In the genomic region with DNA sequence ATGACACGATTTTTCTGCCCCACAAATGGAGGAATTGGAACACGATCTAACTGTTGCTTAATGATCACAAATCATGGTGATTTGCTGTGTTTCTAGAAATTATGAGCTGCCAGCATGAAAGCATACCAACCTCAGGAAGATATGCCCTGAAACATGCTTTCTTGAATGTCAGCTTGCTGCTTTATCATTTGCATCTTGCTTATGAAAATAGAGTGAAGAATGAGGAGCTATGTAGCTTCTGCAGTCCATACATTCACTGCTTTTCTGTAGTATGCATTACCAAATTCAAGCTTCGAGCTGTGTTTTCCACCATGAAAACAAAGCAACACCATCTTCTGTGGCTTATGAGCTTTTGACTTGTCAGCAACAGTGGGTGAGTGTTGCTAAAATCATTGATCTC, we compare ENCODE assay signal across 2 cellular contexts.
TF ChIP-seq lines count a peak whose summit lies in the region.

No MANE protein-coding gene starts in this region.

TF ChIP-seq in SK-N-SH treated with all-trans-retinoic acid at 6 μM for 48 hours, 23 proteins besides CTCF, POLR2A, EP300 and RAD21 (continued from another document):
- TF ChIP-seq CREB5 (CRISPR knock-in tag; IDR thresholded peaks at IDR 0.05; ENCODE audit: low read depth) (no peak), TCF4 (CRISPR knock-in tag; IDR thresholded peaks at IDR 0.05; ENCODE audit: borderline replicate concordance) (no peak), BACH2 (CRISPR knock-in tag; IDR thresholded peaks at IDR 0.05; ENCODE audit: borderline replicate concordance) (no peak), ISL1 (CRISPR knock-in tag; IDR thresholded peaks at IDR 0.05) (no peak)
- TF ChIP-seq, protein P1, sequence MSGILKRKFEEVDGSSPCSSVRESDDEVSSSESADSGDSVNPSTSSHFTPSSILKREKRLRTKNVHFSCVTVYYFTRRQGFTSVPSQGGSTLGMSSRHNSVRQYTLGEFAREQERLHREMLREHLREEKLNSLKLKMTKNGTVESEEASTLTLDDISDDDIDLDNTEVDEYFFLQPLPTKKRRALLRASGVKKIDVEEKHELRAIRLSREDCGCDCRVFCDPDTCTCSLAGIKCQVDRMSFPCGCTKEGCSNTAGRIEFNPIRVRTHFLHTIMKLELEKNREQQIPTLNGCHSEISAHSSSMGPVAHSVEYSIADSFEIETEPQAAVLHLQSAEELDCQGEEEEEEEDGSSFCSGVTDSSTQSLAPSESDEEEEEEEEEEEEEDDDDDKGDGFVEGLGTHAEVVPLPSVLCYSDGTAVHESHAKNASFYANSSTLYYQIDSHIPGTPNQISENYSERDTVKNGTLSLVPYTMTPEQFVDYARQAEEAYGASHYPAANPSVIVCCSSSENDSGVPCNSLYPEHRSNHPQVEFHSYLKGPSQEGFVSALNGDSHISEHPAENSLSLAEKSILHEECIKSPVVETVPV (CRISPR knock-in tag; IDR thresholded peaks at IDR 0.05) = no peak

TF ChIP-seq in SK-N-SH, 30 proteins besides CTCF, POLR2A, EP300 and RAD21 (continued from another document):
- no peak for TF ChIP-seq ZBTB33 (IDR thresholded peaks at IDR 0.05; ENCODE audit: borderline replicate concordance, low read depth)
- no peak for TF ChIP-seq FOXM1 (IDR thresholded peaks at IDR 0.05; ENCODE audit: low read depth)
- TF ChIP-seq, protein P2, sequence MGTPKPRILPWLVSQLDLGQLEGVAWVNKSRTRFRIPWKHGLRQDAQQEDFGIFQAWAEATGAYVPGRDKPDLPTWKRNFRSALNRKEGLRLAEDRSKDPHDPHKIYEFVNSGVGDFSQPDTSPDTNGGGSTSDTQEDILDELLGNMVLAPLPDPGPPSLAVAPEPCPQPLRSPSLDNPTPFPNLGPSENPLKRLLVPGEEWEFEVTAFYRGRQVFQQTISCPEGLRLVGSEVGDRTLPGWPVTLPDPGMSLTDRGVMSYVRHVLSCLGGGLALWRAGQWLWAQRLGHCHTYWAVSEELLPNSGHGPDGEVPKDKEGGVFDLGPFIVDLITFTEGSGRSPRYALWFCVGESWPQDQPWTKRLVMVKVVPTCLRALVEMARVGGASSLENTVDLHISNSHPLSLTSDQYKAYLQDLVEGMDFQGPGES (IDR thresholded peaks at IDR 0.05; ENCODE audit: low read depth, low read length) = no peak
- no peak for TF ChIP-seq NFIC (IDR thresholded peaks at IDR 0.05; ENCODE audit: borderline replicate concordance)
- no peak for TF ChIP-seq GATA2 (CRISPR knock-in tag; IDR thresholded peaks at IDR 0.05)
- TF ChIP-seq REST (IDR thresholded peaks at IDR 0.05; ENCODE audit: low read depth, low read length) = no peak
- TF ChIP-seq TAF1 (IDR thresholded peaks at IDR 0.05; ENCODE audit: borderline replicate concordance, low read depth, low read length) = no peak
- TF ChIP-seq SMC3 (IDR thresholded peaks at IDR 0.05; ENCODE audit: low read depth, low read length) = no peak
